Comparison of ENCODE assay signal across 1 cellular context in the genomic region with DNA sequence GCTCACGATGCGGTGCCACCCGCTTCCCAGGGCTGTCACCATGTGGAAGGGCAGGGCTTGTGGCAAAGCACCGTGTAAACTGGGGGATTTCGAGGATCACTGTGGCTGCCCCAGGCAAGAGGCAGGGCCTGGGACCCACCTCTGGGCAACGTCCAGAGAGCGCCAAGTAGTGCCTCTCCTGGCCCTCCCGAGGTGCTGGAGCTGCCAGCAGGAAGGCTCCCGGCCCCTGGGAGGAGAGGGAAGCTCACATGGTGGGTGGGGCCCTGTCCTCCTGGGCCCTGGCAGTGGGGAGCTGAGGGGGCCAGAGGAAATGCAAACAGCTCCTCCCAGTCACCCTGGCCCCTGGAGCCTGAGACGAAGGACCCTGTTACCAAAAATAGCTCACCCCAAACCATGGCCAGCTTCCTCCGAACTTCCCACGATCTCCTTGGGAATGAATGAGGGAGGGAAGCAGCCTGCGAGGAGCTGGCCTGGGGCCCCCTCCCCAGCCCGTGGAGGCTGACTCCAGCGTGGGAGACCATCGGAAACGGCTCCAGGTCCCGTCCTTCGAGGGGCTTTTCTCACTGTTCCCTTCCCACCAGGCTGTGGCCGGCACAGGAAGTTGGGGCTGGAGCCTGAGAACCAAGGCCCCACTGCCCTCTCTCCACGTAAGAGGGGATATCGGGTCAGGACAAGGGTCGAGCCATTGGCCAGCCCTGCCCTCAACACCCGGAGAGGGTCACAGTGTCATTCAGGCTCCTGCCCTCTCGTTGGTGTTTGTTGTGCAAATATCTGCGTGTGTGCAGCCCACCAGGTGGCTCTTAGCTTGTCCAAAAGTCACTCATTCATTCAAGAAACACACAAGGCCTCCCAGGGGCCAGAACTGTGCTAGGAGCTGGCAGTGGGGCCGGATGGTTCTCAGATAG.
TF ChIP-seq lines count a peak whose summit lies in the region.

No MANE protein-coding gene starts in this region.

TF ChIP-seq in IMR-90, 13 proteins besides CTCF, POLR2A, EP300 and RAD21:
- TF ChIP-seq RFX5 (IDR thresholded peaks at IDR 0.05; ENCODE audit: low read depth, low read length) (no peak), FOS (IDR thresholded peaks at IDR 0.05; ENCODE audit: low read depth, low read length) (no peak), SMC3 (IDR thresholded peaks at IDR 0.05; ENCODE audit: low read depth, low read length) (no peak), MAZ (IDR thresholded peaks at IDR 0.05; ENCODE audit: borderline replicate concordance, low read depth, low read length) (no peak; the same call in 1 of the 2 replicates), CEBPB (IDR thresholded peaks at IDR 0.05; ENCODE audit: low read depth, low read length) (no peak), BHLHE40 (IDR thresholded peaks at IDR 0.05; ENCODE audit: low read depth, low read length) (no peak), MAFK (IDR thresholded peaks at IDR 0.05; ENCODE audit: low read depth, low read length) (no peak), NFE2L2 (IDR thresholded peaks at IDR 0.05; ENCODE audit: low read depth, low read length) (no peak), RCOR1 (IDR thresholded peaks at IDR 0.05; ENCODE audit: insufficient replicate concordance, low read length) (no peak), MXI1 (IDR thresholded peaks at IDR 0.05; ENCODE audit: borderline replicate concordance, low read depth, low read length) (no peak), CHD1 (IDR thresholded peaks at IDR 0.05; ENCODE audit: low read depth, low read length) (no peak)
- TF ChIP-seq, protein P1, sequence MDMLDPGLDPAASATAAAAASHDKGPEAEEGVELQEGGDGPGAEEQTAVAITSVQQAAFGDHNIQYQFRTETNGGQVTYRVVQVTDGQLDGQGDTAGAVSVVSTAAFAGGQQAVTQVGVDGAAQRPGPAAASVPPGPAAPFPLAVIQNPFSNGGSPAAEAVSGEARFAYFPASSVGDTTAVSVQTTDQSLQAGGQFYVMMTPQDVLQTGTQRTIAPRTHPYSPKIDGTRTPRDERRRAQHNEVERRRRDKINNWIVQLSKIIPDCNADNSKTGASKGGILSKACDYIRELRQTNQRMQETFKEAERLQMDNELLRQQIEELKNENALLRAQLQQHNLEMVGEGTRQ (IDR thresholded peaks at IDR 0.05; ENCODE audit: low read depth, low read length), result no peak
- TF ChIP-seq, protein P2, sequence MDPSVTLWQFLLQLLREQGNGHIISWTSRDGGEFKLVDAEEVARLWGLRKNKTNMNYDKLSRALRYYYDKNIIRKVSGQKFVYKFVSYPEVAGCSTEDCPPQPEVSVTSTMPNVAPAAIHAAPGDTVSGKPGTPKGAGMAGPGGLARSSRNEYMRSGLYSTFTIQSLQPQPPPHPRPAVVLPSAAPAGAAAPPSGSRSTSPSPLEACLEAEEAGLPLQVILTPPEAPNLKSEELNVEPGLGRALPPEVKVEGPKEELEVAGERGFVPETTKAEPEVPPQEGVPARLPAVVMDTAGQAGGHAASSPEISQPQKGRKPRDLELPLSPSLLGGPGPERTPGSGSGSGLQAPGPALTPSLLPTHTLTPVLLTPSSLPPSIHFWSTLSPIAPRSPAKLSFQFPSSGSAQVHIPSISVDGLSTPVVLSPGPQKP (IDR thresholded peaks at IDR 0.05; ENCODE audit: borderline replicate concordance, low read depth, low read length), result no peak
